In genomic region chr13:47592256-47592655, GRCh38 we compare ENCODE assay signal across 5 cellular contexts.
"Had no signal": no experiment of that assay in that cellular context is flagged by ENCODE, and none has a peak within 500 bp of the region (broad histone marks: within the 10 kb centered on the region; RNA-seq: fewer than 3 reads in every experiment).

No MANE protein-coding gene starts in this region.

- H3K4me2 ChIP-seq: GM23338 had no signal

- H3K27ac ChIP-seq: HL-60 had no signal

- ATAC-seq: GM23338, HepG2 had no signal

- H3K4me3 ChIP-seq: GM23338 had no signal

- DNase-seq: H9, HCEC 1CT had no signal

- H2AFZ ChIP-seq: GM23338 had no signal
